9 cellular contexts compared by ENCODE assay signal in the genomic region with DNA sequence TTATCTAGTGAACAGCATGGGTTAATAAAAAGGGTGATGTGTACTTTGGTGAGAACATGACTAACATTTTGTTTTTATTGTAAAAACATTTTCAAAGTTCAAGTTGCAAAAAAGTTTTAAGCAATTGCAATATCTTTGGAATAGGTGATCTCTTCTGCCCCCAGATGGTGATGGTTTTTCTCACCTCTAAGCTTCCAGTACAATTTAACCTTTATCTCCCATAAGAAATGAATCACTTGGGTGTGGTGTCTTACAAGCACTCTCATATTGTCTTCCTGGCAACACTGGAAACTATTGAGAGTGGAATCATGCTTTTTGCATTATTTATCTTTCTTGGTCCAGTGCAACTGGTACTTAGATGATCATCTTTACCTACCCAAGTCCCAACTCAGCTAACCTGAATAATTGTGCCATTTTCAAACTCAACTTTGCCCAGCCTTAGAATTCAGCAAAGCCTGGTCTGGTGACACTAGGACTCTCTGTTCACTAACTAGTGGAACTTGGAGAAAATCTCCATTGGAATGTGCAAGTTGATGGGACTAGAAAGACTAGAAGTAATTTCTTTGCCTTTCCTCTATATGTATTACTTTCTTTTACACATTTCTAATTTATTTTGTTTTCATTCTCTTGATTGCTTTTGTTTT.
DNase-seq lines count a peak whose midpoint lies in the region; TF ChIP-seq lines count a peak whose summit lies in the region.
"Had no signal": no experiment of that assay in that cellular context is flagged by ENCODE, and none has a peak within 500 bp of the region (broad histone marks: within the 10 kb centered on the region; RNA-seq: fewer than 3 reads in every experiment).

No MANE protein-coding gene starts in this region.

- no peaks in the 10 kb centered on the region for H3K4me1 Mint-ChIP-seq in activated T-helper 1 cell treated with anti-CD3 and anti-CD28 coated beads, Interleukin-12 subunit alpha, Interleukin-12 subunit beta, Interleukin-2, Interleukin-4 antibody, amounts not matched to agents 30 ng/mL and 10 ng/mL and 1 ng/mL, durations not matched to agents 14 hours and 24 hours and 36 hours (ENCODE audit: low read depth)

- no peaks in the 10 kb centered on the region for H3K36me3 ChIP-seq in BJ (ENCODE audit: control insufficient read depth, insufficient read depth, low read length)
- no peaks in the 10 kb centered on the region for H3K36me3 ChIP-seq in adipocyte (ENCODE audit: control insufficient read depth, insufficient read depth, low read length, severe bottlenecking)
- no peaks in the 10 kb centered on the region for H3K36me3 ChIP-seq in prostate gland

- POLR2A ChIA-PET in BJ (lab: Charles Lee): no interaction called here

- H3K9me3 Mint-ChIP-seq in activated T-helper 1 cell treated with anti-CD3 and anti-CD28 coated beads, Interleukin-12 subunit alpha, Interleukin-12 subunit beta, Interleukin-2, Interleukin-4 antibody, amounts not matched to agents 30 ng/mL and 10 ng/mL and 1 ng/mL, durations not matched to agents 14 hours and 24 hours and 36 hours: no peaks in the 10 kb centered on the region

- H3K27me3 Mint-ChIP-seq in activated T-helper 1 cell treated with anti-CD3 and anti-CD28 coated beads, Interleukin-12 subunit alpha, Interleukin-12 subunit beta, Interleukin-2, Interleukin-4 antibody, amounts not matched to agents 30 ng/mL and 10 ng/mL and 1 ng/mL, durations not matched to agents 14 hours and 24 hours and 36 hours (ENCODE audit: insufficient read depth): no peaks in the 10 kb centered on the region

- H3K27ac Mint-ChIP-seq in activated T-helper 1 cell treated with anti-CD3 and anti-CD28 coated beads, Interleukin-12 subunit alpha, Interleukin-12 subunit beta, Interleukin-2, Interleukin-4 antibody, amounts not matched to agents 30 ng/mL and 10 ng/mL and 1 ng/mL, durations not matched to agents 14 hours and 24 hours and 36 hours: no peak overlapping the region

- H3K9me3 ChIP-seq in adipocyte (ENCODE audit: control insufficient read depth, low read length) (no peaks in the 10 kb centered on the region), prostate gland (no peaks in the 10 kb centered on the region)

- DNase-seq in BJ (ENCODE audit: low read depth) (peak; percentile 52), HT1080 (ENCODE audit: low read depth) (peak; percentile 77), adipocyte (ENCODE audit: low read depth) (peak; percentile 57), kidney glomerular epithelial cell (lab: John Stamatoyannopoulos, UW) (peak; percentile 68), islet precursor cell (no peak), prostate gland (ENCODE audit: low spot score) (no peak), SHP77 treated with DMSO at 0.1 percent for 48 hours (lab: John Stamatoyannopoulos, UW) (no peak)
- no peak for DNase-seq in activated T-helper 1 cell treated with anti-CD3 and anti-CD28 coated beads, Interleukin-12 subunit alpha, Interleukin-12 subunit beta, Interleukin-2, Interleukin-4 antibody, amounts not matched to agents 30 ng/mL and 10 ng/mL and 1 ng/mL, durations not matched to agents 14 hours and 24 hours and 36 hours (ENCODE audit: low spot score)

- H3K4me3 ChIP-seq in BJ (ENCODE audit: low read depth, low read length) (no peak overlapping the region), adipocyte (ENCODE audit: low read length) (no peak overlapping the region), prostate gland (no peak overlapping the region)

- no peaks in the 10 kb centered on the region for H3K27me3 ChIP-seq in BJ (ENCODE audit: control insufficient read depth, insufficient read depth, low read length)
- H3K27me3 ChIP-seq in adipocyte (replicated peaks; ENCODE audit: control insufficient read depth, insufficient read depth, low read length): no peaks in the 10 kb centered on the region
- no peaks in the 10 kb centered on the region for H3K27me3 ChIP-seq in prostate gland (replicated peaks; ENCODE audit: insufficient read depth)

- intact Hi-C loops in activated T-helper 1 cell treated with anti-CD3 and anti-CD28 coated beads, Interleukin-12 subunit alpha, Interleukin-12 subunit beta, Interleukin-2, Interleukin-4 antibody, amounts not matched to agents 30 ng/mL and 10 ng/mL and 1 ng/mL, durations not matched to agents 14 hours and 24 hours and 36 hours (cut with micrococcal nuclease): no loop called here
- intact Hi-C loops in prostate gland (cut with DNase I): no loop called here

- TF ChIP-seq CTCF in BJ (IDR thresholded peaks at IDR 0.05; ENCODE audit: insufficient read depth, low read depth, low read length) (0 out of 2 replicates have a peak, but pooled peaks have one; percentile 33), prostate gland (IDR thresholded peaks at IDR 0.05) (peak in 1 of 4 experiments; percentile 10)

- H3K9ac ChIP-seq in adipocyte (ENCODE audit: low read length): no peak overlapping the region

- no peak overlapping the region for H3K27ac ChIP-seq in prostate gland
- H3K27ac ChIP-seq: HL-60 had no signal

- H3K4me3 Mint-ChIP-seq in activated T-helper 1 cell treated with anti-CD3 and anti-CD28 coated beads, Interleukin-12 subunit alpha, Interleukin-12 subunit beta, Interleukin-2, Interleukin-4 antibody, amounts not matched to agents 30 ng/mL and 10 ng/mL and 1 ng/mL, durations not matched to agents 14 hours and 24 hours and 36 hours: no peak overlapping the region

- no peak for TF ChIP-seq POLR2A in prostate gland (IDR thresholded peaks at IDR 0.05)

- CTCF ChIA-PET in BJ (lab: Yijun Ruan, JAX): no interaction called here

- H3K4me1 ChIP-seq in adipocyte (ENCODE audit: control insufficient read depth, insufficient read depth, low read length) (peaks cover 11% of the 10 kb centered on the region), prostate gland (replicated peaks) (no peaks in the 10 kb centered on the region)

- H3K36me3 Mint-ChIP-seq in activated T-helper 1 cell treated with anti-CD3 and anti-CD28 coated beads, Interleukin-12 subunit alpha, Interleukin-12 subunit beta, Interleukin-2, Interleukin-4 antibody, amounts not matched to agents 30 ng/mL and 10 ng/mL and 1 ng/mL, durations not matched to agents 14 hours and 24 hours and 36 hours (ENCODE audit: low read depth): no peaks in the 10 kb centered on the region

Comparison
In these comparisons a context has a peak if more than half of its experiments do, and no peak if none do; other contexts are left out.
1. DNase-seq: peak in BJ (single experiment), HT1080 (single experiment), adipocyte (single experiment) and kidney glomerular epithelial cell (single experiment); none in islet precursor cell (single experiment), activated T-helper 1 cell treated with anti-CD3 and anti-CD28 coated beads, Interleukin-12 subunit alpha, Interleukin-12 subunit beta, Interleukin-2, Interleukin-4 antibody, amounts not matched to agents 30 ng/mL and 10 ng/mL and 1 ng/mL, durations not matched to agents 14 hours and 24 hours and 36 hours (single experiment), prostate gland (single experiment) and SHP77 treated with DMSO at 0.1 percent for 48 hours (single experiment).